In the genomic region with DNA sequence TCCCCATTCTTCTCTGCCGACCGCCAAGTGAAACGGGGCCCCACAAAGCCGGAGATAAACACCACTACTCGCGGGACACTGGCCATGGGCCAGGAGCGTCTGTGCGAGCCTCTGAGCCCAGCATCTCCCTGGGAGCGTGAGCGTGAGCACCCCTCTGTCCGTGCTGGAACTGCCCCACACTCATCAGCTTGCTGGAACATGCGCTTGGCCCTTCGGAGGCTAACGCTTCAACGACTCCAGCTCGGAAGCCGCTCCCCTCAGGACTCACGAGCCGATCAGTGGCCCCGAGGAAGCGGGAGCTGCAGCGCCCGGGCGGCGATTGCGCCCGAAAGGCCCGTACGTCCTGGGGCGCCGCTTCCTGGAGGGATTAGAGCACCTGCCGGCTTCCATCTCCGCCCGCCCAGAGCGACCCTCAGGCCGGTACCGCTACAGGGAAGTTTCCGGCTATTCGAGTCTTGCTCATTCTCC, we compare ENCODE assay signal across 8 cellular contexts. TPM values are rescaled to one million over a fixed set of nuclear protein-coding genes. Genes with fewer than 3 reads are reported as not detected.
DNase-seq lines count a peak whose midpoint lies in the region; ATAC-seq, FAIRE-seq and TF ChIP-seq lines count a peak whose summit lies in the region.

No MANE protein-coding gene starts in this region.

- H3K27me3 Mint-ChIP-seq in WTC11 (ENCODE audit: low read depth) (peaks cover 43% of the 10 kb centered on the region), neural progenitor cell (ENCODE audit: insufficient read depth, low read depth) (peaks cover 22% of the 10 kb centered on the region)

- peak overlapping the region; percentile 85 for H2AFZ ChIP-seq in neural progenitor cell (replicated peaks)

- no peak for FAIRE-seq in HTR-8/SVneo (lab: Jason Lieb, UNC)

- peaks cover 47% of the 10 kb centered on the region for H3F3A ChIP-seq in neural progenitor cell (ENCODE audit: low read depth)

- H3K4me3 ChIP-seq in fibroblast of villous mesenchyme (ENCODE audit: low read depth, low read length) = peak overlapping the region; percentile 51
- peak overlapping the region; percentile 67 for H3K4me3 ChIP-seq in neural progenitor cell

- ATAC-seq in WTC11 (0 out of 2 replicates have a peak, but pooled peaks have one; percentile 0), omental fat pad (ENCODE audit: low FRiP score) (no peak)

- H3K4me2 ChIP-seq in neural progenitor cell = peak overlapping the region; percentile 94

- peaks cover 9% of the 10 kb centered on the region for H4K20me1 ChIP-seq in neural progenitor cell (ENCODE audit: low read depth)

- no peak overlapping the region for H3K27ac ChIP-seq in neural progenitor cell

- no peak for TF ChIP-seq CTCF in WTC11 (IDR thresholded peaks at IDR 0.05)
- TF ChIP-seq CTCF in fibroblast of villous mesenchyme (IDR thresholded peaks at IDR 0.05; ENCODE audit: insufficient read depth, low read depth, low read length) = no peak
- TF ChIP-seq CTCF in neural progenitor cell (IDR thresholded peaks at IDR 0.05) = no peak
- no peak for TF ChIP-seq CTCF in omental fat pad (IDR thresholded peaks at IDR 0.05)

- H3K79me2 ChIP-seq in neural progenitor cell (ENCODE audit: low read depth) = no peaks in the 10 kb centered on the region

- H3K9ac ChIP-seq in neural progenitor cell = no peak overlapping the region

- peaks cover 49% of the 10 kb centered on the region for H3K4me1 Mint-ChIP-seq in WTC11
- peaks cover 45% of the 10 kb centered on the region for H3K4me1 Mint-ChIP-seq in neural progenitor cell

- no peaks in the 10 kb centered on the region for H3K9me3 ChIP-seq in neural progenitor cell (ENCODE audit: low read depth)

- DNase-seq in activated CD4-positive, alpha-beta T cell treated with anti-CD3 and anti-CD28 coated beads for 48 hours = peak; percentile 13
- DNase-seq in activated CD4-positive, alpha-beta T cell treated with anti-CD3 and anti-CD28 coated beads for 1 hour = no peak
- DNase-seq in WTC11 (ENCODE audit: low spot score) = peak; percentile 63
- peak; percentile 20 for DNase-seq in fibroblast of villous mesenchyme (ENCODE audit: low read depth)
- peak; percentile 76 for DNase-seq in neural progenitor cell (ENCODE audit: low spot score)
- no peak for DNase-seq in HTR-8/SVneo (ENCODE audit: insufficient read length, low spot score)
- no peak for DNase-seq in omental fat pad (ENCODE audit: low spot score)
- no peak for DNase-seq in SIG-M5 (lab: John Stamatoyannopoulos, UW)

- H3K9me3 Mint-ChIP-seq in WTC11 (no peaks in the 10 kb centered on the region), neural progenitor cell (no peaks in the 10 kb centered on the region)

- no peaks in the 10 kb centered on the region for H3K36me3 Mint-ChIP-seq in WTC11
- no peaks in the 10 kb centered on the region for H3K36me3 Mint-ChIP-seq in neural progenitor cell

- peak overlapping the region; percentile 77 for H3K4me3 Mint-ChIP-seq in WTC11
- H3K4me3 Mint-ChIP-seq in neural progenitor cell = peak overlapping the region; percentile 88

- peaks cover 37% of the 10 kb centered on the region for H3K27me3 ChIP-seq in neural progenitor cell

- POLR2A ChIA-PET in WTC11 (lab: Charles Lee) = interaction anchor here (0.6 kb wide), 1 partner anchor 43 kb away, joined by 3 read pairs; no protein-coding TSS in a partner anchor

- CTCF ChIA-PET in WTC11 (lab: Charles Lee) = interaction anchor here (0.7 to 7.9 kb wide), 22 partner anchors 10 to 513 kb away, joined by 3 to 240 read pairs (median 8); no protein-coding TSS in a partner anchor

- H3K27ac Mint-ChIP-seq in WTC11 (no peak overlapping the region), neural progenitor cell (no peak overlapping the region)

- H3K4me1 ChIP-seq in neural progenitor cell = peaks cover 16% of the 10 kb centered on the region

- H3K36me3 ChIP-seq in neural progenitor cell = no peaks in the 10 kb centered on the region

TF ChIP-seq in WTC11, 78 proteins besides CTCF, POLR2A, EP300 and RAD21 (continues in another document):
- TF ChIP-seq SP1 (CRISPR knock-in tag; conservative IDR thresholded peaks at IDR 0.05) = no peak
- TF ChIP-seq KAT7 (CRISPR knock-in tag; IDR thresholded peaks at IDR 0.05; ENCODE audit: borderline replicate concordance) = 0 out of 2 replicates have a peak, but pooled peaks have one; percentile 32
- TF ChIP-seq, protein P1, sequence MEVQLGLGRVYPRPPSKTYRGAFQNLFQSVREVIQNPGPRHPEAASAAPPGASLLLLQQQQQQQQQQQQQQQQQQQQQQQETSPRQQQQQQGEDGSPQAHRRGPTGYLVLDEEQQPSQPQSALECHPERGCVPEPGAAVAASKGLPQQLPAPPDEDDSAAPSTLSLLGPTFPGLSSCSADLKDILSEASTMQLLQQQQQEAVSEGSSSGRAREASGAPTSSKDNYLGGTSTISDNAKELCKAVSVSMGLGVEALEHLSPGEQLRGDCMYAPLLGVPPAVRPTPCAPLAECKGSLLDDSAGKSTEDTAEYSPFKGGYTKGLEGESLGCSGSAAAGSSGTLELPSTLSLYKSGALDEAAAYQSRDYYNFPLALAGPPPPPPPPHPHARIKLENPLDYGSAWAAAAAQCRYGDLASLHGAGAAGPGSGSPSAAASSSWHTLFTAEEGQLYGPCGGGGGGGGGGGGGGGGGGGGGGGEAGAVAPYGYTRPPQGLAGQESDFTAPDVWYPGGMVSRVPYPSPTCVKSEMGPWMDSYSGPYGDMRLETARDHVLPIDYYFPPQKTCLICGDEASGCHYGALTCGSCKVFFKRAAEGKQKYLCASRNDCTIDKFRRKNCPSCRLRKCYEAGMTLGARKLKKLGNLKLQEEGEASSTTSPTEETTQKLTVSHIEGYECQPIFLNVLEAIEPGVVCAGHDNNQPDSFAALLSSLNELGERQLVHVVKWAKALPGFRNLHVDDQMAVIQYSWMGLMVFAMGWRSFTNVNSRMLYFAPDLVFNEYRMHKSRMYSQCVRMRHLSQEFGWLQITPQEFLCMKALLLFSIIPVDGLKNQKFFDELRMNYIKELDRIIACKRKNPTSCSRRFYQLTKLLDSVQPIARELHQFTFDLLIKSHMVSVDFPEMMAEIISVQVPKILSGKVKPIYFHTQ (CRISPR knock-in tag; IDR thresholded peaks at IDR 0.05) = no peak
- TF ChIP-seq NFE2L1 (CRISPR knock-in tag; IDR thresholded peaks at IDR 0.05) = no peak
- TF ChIP-seq, protein P2, sequence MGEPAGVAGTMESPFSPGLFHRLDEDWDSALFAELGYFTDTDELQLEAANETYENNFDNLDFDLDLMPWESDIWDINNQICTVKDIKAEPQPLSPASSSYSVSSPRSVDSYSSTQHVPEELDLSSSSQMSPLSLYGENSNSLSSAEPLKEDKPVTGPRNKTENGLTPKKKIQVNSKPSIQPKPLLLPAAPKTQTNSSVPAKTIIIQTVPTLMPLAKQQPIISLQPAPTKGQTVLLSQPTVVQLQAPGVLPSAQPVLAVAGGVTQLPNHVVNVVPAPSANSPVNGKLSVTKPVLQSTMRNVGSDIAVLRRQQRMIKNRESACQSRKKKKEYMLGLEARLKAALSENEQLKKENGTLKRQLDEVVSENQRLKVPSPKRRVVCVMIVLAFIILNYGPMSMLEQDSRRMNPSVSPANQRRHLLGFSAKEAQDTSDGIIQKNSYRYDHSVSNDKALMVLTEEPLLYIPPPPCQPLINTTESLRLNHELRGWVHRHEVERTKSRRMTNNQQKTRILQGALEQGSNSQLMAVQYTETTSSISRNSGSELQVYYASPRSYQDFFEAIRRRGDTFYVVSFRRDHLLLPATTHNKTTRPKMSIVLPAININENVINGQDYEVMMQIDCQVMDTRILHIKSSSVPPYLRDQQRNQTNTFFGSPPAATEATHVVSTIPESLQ (CRISPR knock-in tag; IDR thresholded peaks at IDR 0.05) = no peak
- TF ChIP-seq ZNF423 (CRISPR knock-in tag; IDR thresholded peaks at IDR 0.05) = peak; percentile 77
- TF ChIP-seq NFATC4 (CRISPR knock-in tag; IDR thresholded peaks at IDR 0.05) = no peak
- TF ChIP-seq TCF7 (CRISPR knock-in tag; IDR thresholded peaks at IDR 0.05; ENCODE audit: low read depth) = no peak
- TF ChIP-seq JAZF1 (CRISPR knock-in tag; IDR thresholded peaks at IDR 0.05) = no peak
- TF ChIP-seq, protein P3, sequence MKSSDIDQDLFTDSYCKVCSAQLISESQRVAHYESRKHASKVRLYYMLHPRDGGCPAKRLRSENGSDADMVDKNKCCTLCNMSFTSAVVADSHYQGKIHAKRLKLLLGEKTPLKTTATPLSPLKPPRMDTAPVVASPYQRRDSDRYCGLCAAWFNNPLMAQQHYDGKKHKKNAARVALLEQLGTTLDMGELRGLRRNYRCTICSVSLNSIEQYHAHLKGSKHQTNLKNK (CRISPR knock-in tag; IDR thresholded peaks at IDR 0.05) = no peak
- no peak for TF ChIP-seq NFYB (CRISPR knock-in tag; conservative IDR thresholded peaks at IDR 0.05; ENCODE audit: low read depth)
- TF ChIP-seq ZNF263 (CRISPR knock-in tag; IDR thresholded peaks at IDR 0.05; ENCODE audit: low read depth) = no peak
- TF ChIP-seq, protein P4, sequence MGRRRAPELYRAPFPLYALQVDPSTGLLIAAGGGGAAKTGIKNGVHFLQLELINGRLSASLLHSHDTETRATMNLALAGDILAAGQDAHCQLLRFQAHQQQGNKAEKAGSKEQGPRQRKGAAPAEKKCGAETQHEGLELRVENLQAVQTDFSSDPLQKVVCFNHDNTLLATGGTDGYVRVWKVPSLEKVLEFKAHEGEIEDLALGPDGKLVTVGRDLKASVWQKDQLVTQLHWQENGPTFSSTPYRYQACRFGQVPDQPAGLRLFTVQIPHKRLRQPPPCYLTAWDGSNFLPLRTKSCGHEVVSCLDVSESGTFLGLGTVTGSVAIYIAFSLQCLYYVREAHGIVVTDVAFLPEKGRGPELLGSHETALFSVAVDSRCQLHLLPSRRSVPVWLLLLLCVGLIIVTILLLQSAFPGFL (CRISPR knock-in tag; IDR thresholded peaks at IDR 0.05; ENCODE audit: borderline replicate concordance) = no peak

RNA-seq across cellular contexts. Expression of gene TLL2, which starts 1.2 kb away (rescaled TPM):
- 9.1 to 9.2 TPM (median 9.1 TPM) in 3 replicates for total RNA-seq in WTC11 (2021)
- total RNA-seq in fibroblast of villous mesenchyme = under 0.01 TPM in 1 of 2 replicates, not detected in the other
- total RNA-seq in neural progenitor cell (ENCODE audit: low replicate concordance) = 0.22 and 1.3 TPM in 2 replicates
- under 1 TPM in 1 of 4 donors, not detected in 3; 0.16 TPM for total RNA-seq in omental fat pad

Comparison
In these comparisons a context has a peak if more than half of its experiments do, and no peak if none do; other contexts are left out.
1. DNase-seq: peak in activated CD4-positive, alpha-beta T cell treated with anti-CD3 and anti-CD28 coated beads for 48 hours (single experiment), WTC11 (single experiment), fibroblast of villous mesenchyme (single experiment) and neural progenitor cell (single experiment); none in activated CD4-positive, alpha-beta T cell treated with anti-CD3 and anti-CD28 coated beads for 1 hour (single experiment), HTR-8/SVneo (single experiment), omental fat pad (single experiment) and SIG-M5 (single experiment).